ENCODE assay signal across 8 cellular contexts in the genomic region with DNA sequence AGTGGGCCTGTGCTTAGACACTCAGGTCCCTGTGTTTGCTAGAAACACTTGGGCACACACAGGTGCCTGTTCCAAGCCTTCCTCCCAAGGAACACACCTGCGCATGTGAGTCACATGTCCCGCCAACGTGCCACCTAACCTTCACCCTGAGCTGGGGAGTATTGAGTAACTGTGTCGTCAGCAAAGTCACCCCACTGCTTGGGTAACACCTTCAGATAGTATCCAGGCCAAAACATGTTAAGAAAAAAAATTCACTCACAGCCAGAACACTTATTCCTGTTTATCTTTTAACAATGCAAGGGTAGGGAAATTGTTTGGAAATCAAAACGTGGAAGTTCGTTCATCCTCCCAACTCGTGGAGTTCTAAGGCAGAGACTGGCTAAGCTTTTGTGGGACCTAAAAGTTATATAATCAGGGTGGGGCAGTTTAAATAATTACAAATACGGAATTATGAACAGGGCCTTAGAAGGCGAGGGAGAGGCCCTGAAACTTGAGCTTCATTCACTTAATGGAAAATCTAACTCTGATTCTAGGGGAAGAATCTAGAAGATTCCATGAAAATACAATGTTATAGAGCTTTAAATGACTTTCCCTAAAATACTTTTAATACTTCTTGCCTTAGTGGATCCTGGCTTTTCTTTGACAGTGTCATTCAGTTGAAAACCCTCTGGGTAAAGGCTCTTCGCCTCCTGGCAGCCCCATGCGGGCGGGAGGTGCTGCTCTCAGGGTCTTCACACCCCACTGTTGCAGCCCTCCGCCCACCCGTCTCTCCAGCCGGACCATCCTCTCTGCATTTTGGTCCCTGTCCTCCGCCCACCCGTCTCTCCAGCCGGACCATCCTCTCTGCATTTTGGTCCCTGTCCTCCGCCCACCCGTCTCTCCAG. TPM values are rescaled to one million over a fixed set of nuclear protein-coding genes. Genes with fewer than 3 reads are reported as not detected.
DNase-seq lines count a peak whose midpoint lies in the region; ATAC-seq and TF ChIP-seq lines count a peak whose summit lies in the region.

No MANE protein-coding gene starts in this region.

- intact Hi-C loops in prostate gland (cut with DNase I): loop anchor here (2.0 kb wide), 1 partner anchor 130 kb away; no protein-coding TSS in a partner anchor

- no peak overlapping the region for H3K4me3 ChIP-seq in HL-60 (replicated peaks; ENCODE audit: insufficient read depth, low read length)
- no peak overlapping the region for H3K4me3 ChIP-seq in fibroblast of villous mesenchyme (ENCODE audit: low read depth, low read length)
- H3K4me3 ChIP-seq in prostate gland: no peak overlapping the region
- H3K4me3 ChIP-seq in BE2C (ENCODE audit: low read depth, low read length): no peak overlapping the region

- peak; percentile 71 to 86 for DNase-seq in HL-60 (ENCODE audit: low read depth in 1 of 2, low spot score in 1 of 2)
- peak; percentile 30 for DNase-seq in activated T-cell treated with anti-CD3 and anti-CD28 coated beads for 24 hours (ENCODE audit: low read depth)
- DNase-seq in fibroblast of villous mesenchyme (ENCODE audit: low read depth): peak; percentile 67
- peak; percentile 81 for DNase-seq in prostate gland (ENCODE audit: low spot score)
- DNase-seq in AG20443 (ENCODE audit: low spot score): no peak
- DNase-seq in NCI-H1694 treated with DMSO at 0.1 percent for 48 hours (lab: John Stamatoyannopoulos, UW): no peak
- DNase-seq in BE2C: no peak

- no peak for ATAC-seq in HG03565 (IDR thresholded peaks at IDR 0.05; ENCODE audit: unreplicated experiment)

- peak; percentile 12 for TF ChIP-seq POLR2A in prostate gland (IDR thresholded peaks at IDR 0.05)

- no peaks in the 10 kb centered on the region for H3K27me3 ChIP-seq in HL-60 (ENCODE audit: insufficient read depth, poor library complexity, severe bottlenecking)
- H3K27me3 ChIP-seq in prostate gland (replicated peaks; ENCODE audit: insufficient read depth): no peaks in the 10 kb centered on the region
- H3K27me3 ChIP-seq in BE2C: no peaks in the 10 kb centered on the region

- WGBS in prostate gland: 41% methylated on average over 17 of the region's 20 CpGs

- H3K9me3 ChIP-seq in prostate gland (no peaks in the 10 kb centered on the region), BE2C (no peaks in the 10 kb centered on the region)

- H3K4me1 ChIP-seq in prostate gland (replicated peaks): no peaks in the 10 kb centered on the region
- H3K4me1 ChIP-seq in BE2C: peaks cover 4% of the 10 kb centered on the region; the same call in 1 of the 2 replicates

- H3K27ac ChIP-seq in HL-60 (replicated peaks): peak overlapping the region; percentile 65
- H3K27ac ChIP-seq in prostate gland: peak overlapping the region; percentile 49 to 78

- H3K36me3 ChIP-seq in prostate gland: no peaks in the 10 kb centered on the region
- H3K36me3 ChIP-seq in BE2C: no peaks in the 10 kb centered on the region

- TF ChIP-seq CTCF in HL-60 (IDR thresholded peaks at IDR 0.05; ENCODE audit: insufficient read depth, low read length) (no peak), fibroblast of villous mesenchyme (IDR thresholded peaks at IDR 0.05; ENCODE audit: insufficient read depth, low read depth, low read length) (no peak), prostate gland (IDR thresholded peaks at IDR 0.05) (no peak), BE2C (IDR thresholded peaks at IDR 0.05; ENCODE audit: low read depth, low read length) (no peak)

RNA-seq across cellular contexts. Expression of a gene that starts 30.3 kb away (rescaled TPM):
- total RNA-seq in fibroblast of villous mesenchyme: 34.1 and 48.8 TPM in 2 replicates
- total RNA-seq in prostate gland: 10 to 100 TPM; 23.7 to 46.2 TPM
- 41.9 TPM for polyA plus RNA-seq in BE2C (2012; ENCODE audit: insufficient read depth, insufficient read length, low read depth)

RNA-seq across cellular contexts. Expression of a gene that starts 31.5 kb away (rescaled TPM):
- total RNA-seq in fibroblast of villous mesenchyme (78.2 and 98.2 TPM in 2 replicates), prostate gland (10 to 100 TPM; 34.6 to 65.4 TPM)
- polyA plus RNA-seq in BE2C (2012; ENCODE audit: insufficient read depth, insufficient read length, low read depth): 0.88 TPM

Comparison
In these comparisons a context has a peak if more than half of its experiments do, and no peak if none do; other contexts are left out.
1. DNase-seq: peak in HL-60 (2 of 2), activated T-cell treated with anti-CD3 and anti-CD28 coated beads for 24 hours (single experiment), fibroblast of villous mesenchyme (single experiment) and prostate gland (single experiment); none in AG20443 (single experiment), NCI-H1694 treated with DMSO at 0.1 percent for 48 hours (single experiment) and BE2C (single experiment).